Comparison of ENCODE assay signal across 1 cellular context in the genomic region with DNA sequence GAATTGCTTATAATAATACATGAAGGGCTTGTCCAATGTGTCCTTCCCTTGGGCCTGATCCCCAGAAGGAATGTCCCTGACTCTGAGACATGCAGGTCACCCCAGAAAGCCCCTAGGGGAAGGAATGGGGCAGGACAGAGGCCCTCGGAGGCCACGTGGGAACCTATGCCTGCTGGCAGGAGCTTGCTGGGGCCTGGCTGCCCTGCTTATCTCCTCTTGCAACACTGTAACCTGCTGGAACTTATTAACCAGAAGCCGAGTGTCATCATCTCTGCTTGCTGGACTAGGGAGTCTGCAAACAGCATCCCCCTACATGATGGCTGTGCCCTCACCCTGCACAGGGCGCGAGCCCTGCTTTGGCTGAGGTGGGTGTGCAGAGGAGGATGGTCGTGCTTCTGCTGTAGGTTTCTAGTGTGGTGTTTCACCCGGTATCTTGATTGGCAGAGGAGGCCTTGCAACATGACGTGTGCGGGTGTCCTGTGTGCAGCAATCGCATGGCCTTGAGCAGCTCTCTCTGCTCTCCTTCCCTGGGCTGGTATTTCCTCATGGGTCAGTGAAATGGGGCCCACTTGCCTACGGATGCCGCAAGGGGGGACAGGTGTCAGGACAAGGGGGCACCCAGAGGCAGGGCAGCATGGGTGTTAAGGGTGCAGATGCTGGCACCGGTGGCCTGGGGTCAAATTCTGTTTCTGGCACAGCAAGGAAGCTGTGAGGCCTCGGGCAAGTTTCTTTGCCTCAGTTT.
A peak's percentile ranks its signal among the peaks of the same experiment; 100 is the strongest.
TF ChIP-seq lines count a peak whose summit lies in the region.

No MANE protein-coding gene starts in this region.

TF ChIP-seq in HepG2, 621 proteins besides CTCF, POLR2A, EP300 and RAD21 (continued from another document and continues in another):
- TF ChIP-seq ZNF446 (CRISPR knock-in tag; IDR thresholded peaks at IDR 0.05) (peak; percentile 70; the same call in 1 of the 2 replicates), ZNF777 (CRISPR knock-in tag; IDR thresholded peaks at IDR 0.05) (no peak), ZNF326 (CRISPR knock-in tag; IDR thresholded peaks at IDR 0.05; ENCODE audit: borderline replicate concordance) (0 out of 2 replicates have a peak, but pooled peaks have one; percentile 59), ATF7 (IDR thresholded peaks at IDR 0.05) (peak; percentile 54), ATF7 (CRISPR knock-in tag; IDR thresholded peaks at IDR 0.05) (peak; percentile 81; the same call in 1 of the 2 replicates), ZBTB38 (CRISPR knock-in tag; IDR thresholded peaks at IDR 0.05) (no peak), ZNF572 (CRISPR knock-in tag; IDR thresholded peaks at IDR 0.05) (0 out of 2 replicates have a peak, but pooled peaks have one; percentile 17), MIER3 (CRISPR knock-in tag; IDR thresholded peaks at IDR 0.05; ENCODE audit: borderline replicate concordance) (peak; percentile 58; the same call in 1 of the 2 replicates), ATF1 (CRISPR knock-in tag; IDR thresholded peaks at IDR 0.05) (no peak), ZMYM3 (CRISPR knock-in tag; IDR thresholded peaks at IDR 0.05) (peak; percentile 70), ADNP (CRISPR knock-in tag; IDR thresholded peaks at IDR 0.05) (no peak; the same call in 1 of the 2 replicates), NFIB (CRISPR knock-in tag; IDR thresholded peaks at IDR 0.05; ENCODE audit: borderline replicate concordance) (no peak), ZNF30 (CRISPR knock-in tag; IDR thresholded peaks at IDR 0.05) (no peak), HIC2 (CRISPR knock-in tag; IDR thresholded peaks at IDR 0.05; ENCODE audit: low read depth) (peak; percentile 88), ATF6 (CRISPR knock-in tag; conservative IDR thresholded peaks at IDR 0.05) (no peak), ZNF775 (CRISPR knock-in tag; IDR thresholded peaks at IDR 0.05; ENCODE audit: borderline replicate concordance) (no peak), MYC (CRISPR knock-in tag; IDR thresholded peaks at IDR 0.05; ENCODE audit: borderline replicate concordance) (peak; percentile 98), MXI1 (IDR thresholded peaks at IDR 0.05; ENCODE audit: borderline replicate concordance, low read depth, low read length) (peak; percentile 81; the same call in 2 of the 3 replicates), TAF15 (IDR thresholded peaks at IDR 0.05; ENCODE audit: low read depth, low read length, poor library complexity, severe bottlenecking) (no peak), ZNF10 (CRISPR knock-in tag; IDR thresholded peaks at IDR 0.05; ENCODE audit: borderline replicate concordance, low read depth) (no peak), ZNF138 (CRISPR knock-in tag; IDR thresholded peaks at IDR 0.05; ENCODE audit: low read depth) (0 out of 2 replicates have a peak, but pooled peaks have one; percentile 41), CC2D1A (CRISPR knock-in tag; IDR thresholded peaks at IDR 0.05) (no peak), DRAP1 (CRISPR knock-in tag; IDR thresholded peaks at IDR 0.05) (peak; percentile 84), NCOA1 (CRISPR knock-in tag; IDR thresholded peaks at IDR 0.05) (peak; percentile 85), ZNF510 (CRISPR knock-in tag; IDR thresholded peaks at IDR 0.05; ENCODE audit: low read depth) (no peak), KAT7 (CRISPR knock-in tag; IDR thresholded peaks at IDR 0.05; ENCODE audit: borderline replicate concordance) (peak; percentile 76; the same call in 1 of the 2 replicates), SETDB1 (CRISPR knock-in tag; IDR thresholded peaks at IDR 0.05; ENCODE audit: borderline replicate concordance) (no peak), SIN3A (IDR thresholded peaks at IDR 0.05; ENCODE audit: borderline replicate concordance, low read depth, low read length) (peak; percentile 53; the same call in 1 of the 2 replicates), ZNF598 (CRISPR knock-in tag; IDR thresholded peaks at IDR 0.05; ENCODE audit: borderline replicate concordance) (peak; percentile 77; the same call in 1 of the 2 replicates), ZNF619 (CRISPR knock-in tag; IDR thresholded peaks at IDR 0.05) (0 out of 2 replicates have a peak, but pooled peaks have one; percentile 75), SMARCE1 (IDR thresholded peaks at IDR 0.05; ENCODE audit: borderline replicate concordance) (no peak), ZBTB44 (CRISPR knock-in tag; IDR thresholded peaks at IDR 0.05) (no peak; the same call in 1 of the 2 replicates), ARID5B (CRISPR knock-in tag; IDR thresholded peaks at IDR 0.05) (peak; percentile 82), ATAD3A (CRISPR knock-in tag; IDR thresholded peaks at IDR 0.05) (no peak), GATA4 (IDR thresholded peaks at IDR 0.05; ENCODE audit: borderline replicate concordance, low read depth) (no peak), KLF12 (CRISPR knock-in tag; IDR thresholded peaks at IDR 0.05; ENCODE audit: borderline replicate concordance) (no peak), MED13 (CRISPR knock-in tag; IDR thresholded peaks at IDR 0.05) (no peak), NONO (IDR thresholded peaks at IDR 0.05) (no peak), NONO (CRISPR knock-in tag; conservative IDR thresholded peaks at IDR 0.05) (peak; percentile 77), PHF20 (CRISPR knock-in tag; IDR thresholded peaks at IDR 0.05) (0 out of 2 replicates have a peak, but pooled peaks have one; percentile 33)
- TF ChIP-seq, protein P1, sequence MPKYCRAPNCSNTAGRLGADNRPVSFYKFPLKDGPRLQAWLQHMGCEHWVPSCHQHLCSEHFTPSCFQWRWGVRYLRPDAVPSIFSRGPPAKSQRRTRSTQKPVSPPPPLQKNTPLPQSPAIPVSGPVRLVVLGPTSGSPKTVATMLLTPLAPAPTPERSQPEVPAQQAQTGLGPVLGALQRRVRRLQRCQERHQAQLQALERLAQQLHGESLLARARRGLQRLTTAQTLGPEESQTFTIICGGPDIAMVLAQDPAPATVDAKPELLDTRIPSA (CRISPR knock-in tag; IDR thresholded peaks at IDR 0.05; ENCODE audit: borderline replicate concordance), result no peak; the same call in 1 of the 2 replicates
- TF ChIP-seq, protein P2, sequence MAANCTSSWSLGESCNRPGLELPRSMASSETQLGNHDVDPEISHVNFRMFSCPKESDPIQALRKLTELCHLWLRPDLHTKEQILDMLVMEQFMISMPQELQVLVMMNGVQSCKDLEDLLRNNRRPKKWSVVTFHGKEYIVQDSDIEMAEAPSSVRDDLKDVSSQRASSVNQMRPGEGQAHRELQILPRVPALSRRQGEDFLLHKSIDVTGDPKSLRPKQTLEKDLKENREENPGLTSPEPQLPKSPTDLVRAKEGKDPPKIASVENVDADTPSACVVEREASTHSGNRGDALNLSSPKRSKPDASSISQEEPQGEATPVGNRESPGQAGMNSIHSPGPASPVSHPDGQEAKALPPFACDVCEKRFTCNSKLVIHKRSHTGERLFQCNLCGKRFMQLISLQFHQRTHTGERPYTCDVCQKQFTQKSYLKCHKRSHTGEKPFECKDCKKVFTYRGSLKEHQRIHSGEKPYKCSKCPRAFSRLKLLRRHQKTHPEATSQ (CRISPR knock-in tag; IDR thresholded peaks at IDR 0.05; ENCODE audit: borderline replicate concordance), result no peak
- TF ChIP-seq, protein P3, sequence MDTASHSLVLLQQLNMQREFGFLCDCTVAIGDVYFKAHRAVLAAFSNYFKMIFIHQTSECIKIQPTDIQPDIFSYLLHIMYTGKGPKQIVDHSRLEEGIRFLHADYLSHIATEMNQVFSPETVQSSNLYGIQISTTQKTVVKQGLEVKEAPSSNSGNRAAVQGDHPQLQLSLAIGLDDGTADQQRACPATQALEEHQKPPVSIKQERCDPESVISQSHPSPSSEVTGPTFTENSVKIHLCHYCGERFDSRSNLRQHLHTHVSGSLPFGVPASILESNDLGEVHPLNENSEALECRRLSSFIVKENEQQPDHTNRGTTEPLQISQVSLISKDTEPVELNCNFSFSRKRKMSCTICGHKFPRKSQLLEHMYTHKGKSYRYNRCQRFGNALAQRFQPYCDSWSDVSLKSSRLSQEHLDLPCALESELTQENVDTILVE (CRISPR knock-in tag; IDR thresholded peaks at IDR 0.05), result peak; percentile 79
